30 cellular contexts compared by ENCODE assay signal in the genomic region with DNA sequence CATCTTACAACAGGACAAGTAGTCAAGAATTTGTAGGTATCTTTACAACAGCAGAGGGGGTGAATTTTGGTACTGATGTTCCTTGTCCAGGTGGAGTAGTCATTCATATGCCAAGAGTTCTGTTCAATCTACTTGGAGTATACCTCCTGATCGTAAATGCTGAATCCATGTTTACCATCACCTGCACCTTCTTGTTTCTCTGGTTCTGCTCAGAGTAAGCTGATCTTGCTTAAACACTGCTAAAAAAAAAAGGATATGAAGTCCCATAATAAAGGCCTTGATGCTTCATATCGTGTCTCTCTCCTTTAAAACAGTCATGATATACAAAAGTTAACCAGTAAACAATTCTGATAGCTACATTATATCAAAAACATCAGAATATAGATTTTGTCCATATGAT. TPM values are rescaled to one million over a fixed set of nuclear protein-coding genes. Genes with fewer than 3 reads are reported as not detected.
"Had no signal": no experiment of that assay in that cellular context is flagged by ENCODE, and none has a peak within 500 bp of the region (broad histone marks: within the 10 kb centered on the region; RNA-seq: fewer than 3 reads in every experiment).

No MANE protein-coding gene starts in this region.

- H3K4me3 ChIP-seq: ovary, right atrium auricular region, right lobe of liver, sigmoid colon, stomach, thoracic aorta, thyroid gland, tibial nerve, upper lobe of left lung, vagina had no signal

- H3K9me3 Mint-ChIP-seq: natural killer cell treated with Interleukin-12 subunit alpha and Interleukin-12 subunit beta and Interleukin-15 and Interleukin-18, amount 100 ng/mL, for 72 hours; nephron progenitor cell; neural crest cell; stimulated activated effector memory CD8-positive, alpha-beta T cell treated with anti-CD3 and anti-CD28 coated beads, Interleukin-12 subunit alpha, Interleukin-12 subunit beta, amount 100 ng/mL, for 72 hours; stimulated activated naive B cell treated with anti-CD40 and anti-IgM and Interleukin-4, amounts not matched to agents 10 μg/mL and 1 μg/mL and 100 μg/mL, for 72 hours; stimulated activated naive CD8-positive, alpha-beta T cell treated with anti-CD3 and anti-CD28 coated beads, Interleukin-15, Interleukin-2, amounts not matched to agents 100 ng/mL and 50 ng/mL, for 24 hours had no signal

- H3K36me3 ChIP-seq: ovary, right atrium auricular region, right lobe of liver, sigmoid colon, stomach, thoracic aorta, thyroid gland, tibial nerve, upper lobe of left lung, vagina had no signal

- H3K4me1 Mint-ChIP-seq: naive thymus-derived CD8-positive, alpha-beta T cell; nephron progenitor cell; stimulated activated effector memory CD8-positive, alpha-beta T cell treated with anti-CD3 and anti-CD28 coated beads, Interleukin-12 subunit alpha, Interleukin-12 subunit beta, amount 100 ng/mL, for 72 hours; stimulated activated naive B cell treated with anti-CD40 and anti-IgM and Interleukin-4, amounts not matched to agents 10 μg/mL and 1 μg/mL and 100 μg/mL, for 72 hours had no signal

- H3K27ac Mint-ChIP-seq: naive thymus-derived CD8-positive, alpha-beta T cell; natural killer cell treated with Interleukin-12 subunit alpha and Interleukin-12 subunit beta and Interleukin-15 and Interleukin-18, amount 100 ng/mL, for 72 hours; nephron progenitor cell; progenitor cell of endocrine pancreas; stimulated activated effector memory CD8-positive, alpha-beta T cell treated with anti-CD3 and anti-CD28 coated beads, Interleukin-12 subunit alpha, Interleukin-12 subunit beta, amount 100 ng/mL, for 72 hours; stimulated activated naive B cell treated with anti-CD40 and anti-IgM and Interleukin-4, amounts not matched to agents 10 μg/mL and 1 μg/mL and 100 μg/mL, for 72 hours; stimulated activated naive CD8-positive, alpha-beta T cell treated with anti-CD3 and anti-CD28 coated beads, Interleukin-15, Interleukin-2, amounts not matched to agents 100 ng/mL and 50 ng/mL, for 24 hours had no signal

- H3K27ac ChIP-seq: ovary, parathyroid adenoma, right atrium auricular region, right lobe of liver, sigmoid colon, stomach, thoracic aorta, tibial nerve, upper lobe of left lung, vagina had no signal

- H3K36me3 Mint-ChIP-seq: naive thymus-derived CD8-positive, alpha-beta T cell; natural killer cell treated with Interleukin-12 subunit alpha and Interleukin-12 subunit beta and Interleukin-15 and Interleukin-18, amount 100 ng/mL, for 72 hours; stimulated activated effector memory CD8-positive, alpha-beta T cell treated with anti-CD3 and anti-CD28 coated beads, Interleukin-12 subunit alpha, Interleukin-12 subunit beta, amount 100 ng/mL, for 72 hours; stimulated activated naive B cell treated with anti-CD40 and anti-IgM and Interleukin-4, amounts not matched to agents 10 μg/mL and 1 μg/mL and 100 μg/mL, for 72 hours had no signal

- H3K4me3 Mint-ChIP-seq: naive thymus-derived CD8-positive, alpha-beta T cell; natural killer cell treated with Interleukin-12 subunit alpha and Interleukin-12 subunit beta and Interleukin-15 and Interleukin-18, amount 100 ng/mL, for 72 hours; nephron progenitor cell; neural crest cell; stimulated activated effector memory CD8-positive, alpha-beta T cell treated with anti-CD3 and anti-CD28 coated beads, Interleukin-12 subunit alpha, Interleukin-12 subunit beta, amount 100 ng/mL, for 72 hours; stimulated activated naive B cell treated with anti-CD40 and anti-IgM and Interleukin-4, amounts not matched to agents 10 μg/mL and 1 μg/mL and 100 μg/mL, for 72 hours; stimulated activated naive CD8-positive, alpha-beta T cell treated with anti-CD3 and anti-CD28 coated beads, Interleukin-15, Interleukin-2, amounts not matched to agents 100 ng/mL and 50 ng/mL, for 24 hours had no signal

- H3K79me2 ChIP-seq: parathyroid adenoma had no signal

- H3K4me1 ChIP-seq: parathyroid adenoma, right atrium auricular region, right lobe of liver, stomach, tibial nerve, upper lobe of left lung, vagina had no signal

- DNase-seq: naive thymus-derived CD8-positive, alpha-beta T cell; nephron progenitor cell; occipital lobe; ovary; posterior cingulate gyrus; retina; right lobe of liver; sigmoid colon; small intestine; stimulated activated CD4-positive, alpha-beta T cell treated with anti-CD3 and anti-CD28 coated beads, Interleukin-15, amount 100 ng/mL, for 24 hours; stimulated activated CD4-positive, alpha-beta T cell treated with anti-CD3 and anti-CD28 coated beads, Interleukin-2, amount 100 ng/mL, for 24 hours; stimulated activated CD4-positive, alpha-beta T cell treated with anti-CD3 and anti-CD28 coated beads, Interleukin-2, amount 100 ng/mL, for 48 hours; stimulated activated CD4-positive, alpha-beta T cell treated with anti-CD3 and anti-CD28 coated beads, Interleukin-4, amount 100 ng/mL, for 24 hours; stimulated activated naive B cell treated with anti-CD40 and anti-IgM and Interleukin-4, amounts not matched to agents 10 μg/mL and 1 μg/mL and 100 μg/mL, for 72 hours; stimulated activated naive CD4-positive, alpha-beta T cell treated with Interleukin-2 at 50 U/mL for 16 hours; stomach; trophoblast cell; upper lobe of left lung had no signal

- H3K9me3 ChIP-seq: ovary, right atrium auricular region, right lobe of liver, sigmoid colon, stomach, thoracic aorta, thyroid gland, tibial nerve, upper lobe of left lung, vagina had no signal

- H3K27me3 ChIP-seq: ovary, right atrium auricular region, right lobe of liver, sigmoid colon, stomach, thyroid gland, tibial nerve, upper lobe of left lung, vagina had no signal

- H3K9ac ChIP-seq: parathyroid adenoma had no signal

- ATAC-seq: naive thymus-derived CD8-positive, alpha-beta T cell; natural killer cell treated with Interleukin-12 subunit alpha and Interleukin-12 subunit beta and Interleukin-15 and Interleukin-18, amount 100 ng/mL, for 72 hours; right lobe of liver; stimulated activated naive B cell treated with anti-CD40 and anti-IgM and Interleukin-4, amounts not matched to agents 10 μg/mL and 1 μg/mL and 100 μg/mL, for 72 hours had no signal

- H3K27me3 Mint-ChIP-seq: naive thymus-derived CD8-positive, alpha-beta T cell; natural killer cell treated with Interleukin-12 subunit alpha and Interleukin-12 subunit beta and Interleukin-15 and Interleukin-18, amount 100 ng/mL, for 72 hours; progenitor cell of endocrine pancreas; stimulated activated naive B cell treated with anti-CD40 and anti-IgM and Interleukin-4, amounts not matched to agents 10 μg/mL and 1 μg/mL and 100 μg/mL, for 72 hours; stimulated activated naive CD8-positive, alpha-beta T cell treated with anti-CD3 and anti-CD28 coated beads, Interleukin-15, Interleukin-2, amounts not matched to agents 100 ng/mL and 50 ng/mL, for 24 hours had no signal

- H2AFZ ChIP-seq: parathyroid adenoma had no signal

RNA-seq across cellular contexts. Expression of a gene that starts 45.3 kb away (rescaled TPM):
- total RNA-seq: naive thymus-derived CD8-positive, alpha-beta T cell; natural killer cell treated with Interleukin-12 subunit alpha and Interleukin-12 subunit beta and Interleukin-15 and Interleukin-18, amount 100 ng/mL, for 72 hours; pulmonary artery endothelial cell had no signal
- polyA plus RNA-seq: naive thymus-derived CD8-positive, alpha-beta T cell had no signal
